Comparison of ENCODE assay signal across 31 cellular contexts in genomic region chr1:29521846-29522580, GRCh38.
DNase-seq lines count a peak whose midpoint lies in the region; ATAC-seq and TF ChIP-seq lines count a peak whose summit lies in the region.
"Had no signal": no experiment of that assay in that cellular context is flagged by ENCODE, and none has a peak within 500 bp of the region (broad histone marks: within the 10 kb centered on the region; RNA-seq: fewer than 3 reads in every experiment).

No MANE protein-coding gene starts in this region.

- peak; percentile 8 for DNase-seq in activated T-cell treated with anti-CD3 and anti-CD28 coated beads, Interleukin-2, amount 50 U/mL, for 24 hours
- DNase-seq in activated T-cell treated with anti-CD3 and anti-CD28 coated beads, Interleukin-2, amount 50 U/mL, for 4 hours, result no peak
- DNase-seq in islet precursor cell (peak; percentile 43), sciatic nerve (ENCODE audit: low spot score) (peak; percentile 47), mammary epithelial cell (no peak), H7 (no peak), SK-N-SH (no peak)
- DNase-seq: activated B cell treated with CpG ODN at 0.5 μM for 24 hours; activated CD4-positive, alpha-beta T cell treated with anti-CD3 and anti-CD28 coated beads, Interleukin-2, amount 50 U/mL, for 1 hour; Caco-2; DMS53; immature natural killer cell; left colon; MV-4-11; NCI-H1436; NCI-H2081; NCI-H345; NCI-H69; stimulated activated CD4-positive, alpha-beta T cell treated with anti-CD3 and anti-CD28 coated beads, Interleukin-2, amount 100 ng/mL, for 48 hours; stimulated activated naive CD8-positive, alpha-beta T cell treated with anti-CD3 and anti-CD28 coated beads, Interleukin-15, amount 100 ng/mL, for 72 hours; T1000 had no signal

- H3K36me3 ChIP-seq in mammary epithelial cell (ENCODE audit: insufficient read depth, low read length) (no peaks in the 10 kb centered on the region), H7 (replicated peaks; ENCODE audit: control insufficient read depth, insufficient read depth, low read length) (no peaks in the 10 kb centered on the region), SK-N-SH (replicated peaks in 1 of 2; ENCODE audit: control insufficient read depth in 1 of 2, insufficient read depth in 2 of 2, low read length in 1 of 2) (no peaks in the 10 kb centered on the region)
- H3K36me3 ChIP-seq: breast epithelium, HAP-1, right atrium auricular region, tibial nerve had no signal

- TF ChIP-seq CTCF in mammary epithelial cell (conservative IDR thresholded peaks at IDR 0.05 in 1 of 2, IDR thresholded peaks at IDR 0.05 in 1 of 2; ENCODE audit: extremely low read depth in 1 of 2, insufficient read depth in 1 of 2, low read depth in 1 of 2, low read length in 2 of 2), result no peak
- TF ChIP-seq CTCF in SK-N-SH (IDR thresholded peaks at IDR 0.05), result no peak

- H3K4me2 ChIP-seq in mammary epithelial cell (ENCODE audit: insufficient read depth, low read depth, low read length), result no peak overlapping the region
- no peak overlapping the region for H3K4me2 ChIP-seq in SK-N-SH

- ATAC-seq in activated T-cell treated with anti-CD3 and anti-CD28 coated beads, Interleukin-2, amount 50 U/mL, for 4 hours, result no peak
- ATAC-seq in sciatic nerve (no peak), HG03196 (IDR thresholded peaks at IDR 0.05; ENCODE audit: unreplicated experiment) (no peak)
- ATAC-seq: activated naive CD4-positive, alpha-beta T cell treated with anti-CD3 and anti-CD28 coated beads, Interleukin-2, amount 50 U/mL, for 72 hours; left colon; Panc1; stimulated activated naive CD8-positive, alpha-beta T cell treated with anti-CD3 and anti-CD28 coated beads, Interleukin-15, amount 100 ng/mL, for 72 hours had no signal

- H3K4me3 Mint-ChIP-seq in activated T-cell treated with anti-CD3 and anti-CD28 coated beads, Interleukin-2, amount 50 U/mL, for 24 hours, result no peak overlapping the region
- H3K4me3 Mint-ChIP-seq in activated T-cell treated with anti-CD3 and anti-CD28 coated beads, Interleukin-2, amount 50 U/mL, for 4 hours, result no peak overlapping the region
- H3K4me3 Mint-ChIP-seq: activated B cell treated with CpG ODN at 0.5 μM for 24 hours; immature natural killer cell; stimulated activated naive CD8-positive, alpha-beta T cell treated with anti-CD3 and anti-CD28 coated beads, Interleukin-15, amount 100 ng/mL, for 72 hours had no signal

- H3K4me3 ChIP-seq in mammary epithelial cell (replicated peaks in 1 of 3; ENCODE audit: insufficient read depth in 1 of 3, low read depth in 2 of 3, low read length in 3 of 3) (no peak overlapping the region), H7 (ENCODE audit: insufficient read depth, low read depth, low read length) (no peak overlapping the region), SK-N-SH (ENCODE audit: low read depth in 2 of 2, low read length in 1 of 2) (no peak overlapping the region)
- H3K4me3 ChIP-seq: breast epithelium, HAP-1, right atrium auricular region, tibial nerve had no signal

- TF ChIP-seq RAD21 in SK-N-SH (IDR thresholded peaks at IDR 0.05; ENCODE audit: low read length), result no peak

- H3K27ac Mint-ChIP-seq in activated T-cell treated with anti-CD3 and anti-CD28 coated beads, Interleukin-2, amount 50 U/mL, for 24 hours, result no peak overlapping the region
- H3K27ac Mint-ChIP-seq: activated B cell treated with CpG ODN at 0.5 μM for 24 hours; activated naive CD4-positive, alpha-beta T cell treated with anti-CD3 and anti-CD28 coated beads, Interleukin-2, amount 50 U/mL, for 72 hours; activated T-helper 2 cell treated with anti-CD3 and anti-CD28 coated beads, Interferon-gamma antibody, Interleukin-2, Interleukin-4, amounts not matched to agents 10 μg/mL and 5 μg/mL and 100 μg/mL, durations not matched to agents 14 hours and 24 hours and 36 hours; immature natural killer cell had no signal

- no peak for TF ChIP-seq EP300 in SK-N-SH (IDR thresholded peaks at IDR 0.05; ENCODE audit: borderline replicate concordance in 1 of 2, low read depth in 1 of 2, low read length in 1 of 2)

- H3K9me3 ChIP-seq in mammary epithelial cell (replicated peaks; ENCODE audit: insufficient read depth, low read length) (no peaks in the 10 kb centered on the region), SK-N-SH (no peaks in the 10 kb centered on the region)
- H3K9me3 ChIP-seq: breast epithelium, Caco-2, HAP-1, right atrium auricular region, tibial nerve had no signal

- H3K27ac ChIP-seq in mammary epithelial cell (ENCODE audit: insufficient read depth, low read depth, low read length), result no peak overlapping the region
- no peak overlapping the region; a peak in 1 of 4 replicates for H3K27ac ChIP-seq in SK-N-SH (ENCODE audit: low read depth in 2 of 2, low read length in 1 of 2)
- H3K27ac ChIP-seq: breast epithelium, C4-2B, parathyroid adenoma, right atrium auricular region, tibial nerve had no signal

- H3K79me2 ChIP-seq in mammary epithelial cell (ENCODE audit: insufficient read depth, low read length) (no peaks in the 10 kb centered on the region), SK-N-SH (ENCODE audit: insufficient read depth) (no peaks in the 10 kb centered on the region)
- H3K79me2 ChIP-seq: parathyroid adenoma had no signal

- 56% methylated on average over 3 of the region's 14 CpGs for WGBS in mammary epithelial cell (ENCODE audit: low coverage, missing lambda C conversion rate)
- 51% methylated on average over 10 of the region's 14 CpGs for WGBS in SK-N-SH (ENCODE audit: low lambda C conversion rate)

- H3K9ac ChIP-seq in mammary epithelial cell (ENCODE audit: insufficient read depth, low read length) (no peak overlapping the region), SK-N-SH (no peak overlapping the region)
- H3K9ac ChIP-seq: parathyroid adenoma had no signal

- no peaks in the 10 kb centered on the region for H3K9me3 Mint-ChIP-seq in activated T-cell treated with anti-CD3 and anti-CD28 coated beads, Interleukin-2, amount 50 U/mL, for 24 hours
- no peaks in the 10 kb centered on the region for H3K9me3 Mint-ChIP-seq in activated T-cell treated with anti-CD3 and anti-CD28 coated beads, Interleukin-2, amount 50 U/mL, for 4 hours
- H3K9me3 Mint-ChIP-seq: activated B cell treated with CpG ODN at 0.5 μM for 24 hours; activated naive CD4-positive, alpha-beta T cell treated with anti-CD3 and anti-CD28 coated beads, Interleukin-2, amount 50 U/mL, for 72 hours; activated T-helper 2 cell treated with anti-CD3 and anti-CD28 coated beads, Interferon-gamma antibody, Interleukin-2, Interleukin-4, amounts not matched to agents 10 μg/mL and 5 μg/mL and 100 μg/mL, durations not matched to agents 14 hours and 24 hours and 36 hours; immature natural killer cell; stimulated activated naive CD8-positive, alpha-beta T cell treated with anti-CD3 and anti-CD28 coated beads, Interleukin-15, amount 100 ng/mL, for 72 hours had no signal

- H3K27me3 ChIP-seq in mammary epithelial cell (ENCODE audit: insufficient read depth, low read length) (no peaks in the 10 kb centered on the region), H7 (ENCODE audit: control insufficient read depth, insufficient read depth, low read length) (no peaks in the 10 kb centered on the region; the same call in 1 of the 2 replicates), SK-N-SH (ENCODE audit: insufficient read depth) (no peaks in the 10 kb centered on the region)
- H3K27me3 ChIP-seq: right atrium auricular region had no signal

- no peaks in the 10 kb centered on the region for H3K9me2 ChIP-seq in SK-N-SH

- H3K4me1 ChIP-seq in mammary epithelial cell (ENCODE audit: insufficient read depth, low read length), result no peaks in the 10 kb centered on the region
- peaks cover 0 to 37% of the 10 kb centered on the region in 2 experiments; a peak in 1 of 4 replicates for H3K4me1 ChIP-seq in SK-N-SH (ENCODE audit: control insufficient read depth in 1 of 2, insufficient read depth in 2 of 2, low read depth in 1 of 2, low read length in 1 of 2)
- H3K4me1 ChIP-seq: breast epithelium, Caco-2, HAP-1, right atrium auricular region, tibial nerve had no signal

- BruUV-seq in mammary epithelial cell (replicated peaks; lab: Mats Ljungman, UMichigan), result no TSS peak

- in situ Hi-C loops in mammary epithelial cell (cut with MboI; ENCODE audit: low sequenced_read_pairs in 2 of 2), result loop anchor here in 1 of 2 donors (25.0 kb wide), 1 partner anchor 1190 kb away; the partner anchor contains the start of gene MATN1

- POLR2A ChIA-PET in SK-N-SH (lab: Yijun Ruan, JAX), result no interaction called here

- CTCF ChIA-PET in mammary epithelial cell (lab: Charles Lee; ENCODE audit: low non-redundant PET) (no interaction called here), SK-N-SH (lab: Yijun Ruan, JAX) (interaction anchor here (0.7 kb wide), 1 partner anchor 90 kb away, joined by 3 read pairs; no protein-coding TSS in a partner anchor)

- no peaks in the 10 kb centered on the region for H3K4me1 Mint-ChIP-seq in activated T-cell treated with anti-CD3 and anti-CD28 coated beads, Interleukin-2, amount 50 U/mL, for 24 hours (ENCODE audit: low read depth)
- H3K4me1 Mint-ChIP-seq in activated T-cell treated with anti-CD3 and anti-CD28 coated beads, Interleukin-2, amount 50 U/mL, for 4 hours (ENCODE audit: low read depth), result no peaks in the 10 kb centered on the region
- H3K4me1 Mint-ChIP-seq: activated B cell treated with CpG ODN at 0.5 μM for 24 hours; immature natural killer cell; stimulated activated naive CD8-positive, alpha-beta T cell treated with anti-CD3 and anti-CD28 coated beads, Interleukin-15, amount 100 ng/mL, for 72 hours had no signal

- H2AFZ ChIP-seq in mammary epithelial cell (ENCODE audit: low read depth, low read length) (no peak overlapping the region), SK-N-SH (ENCODE audit: low read depth) (no peak overlapping the region)
- H2AFZ ChIP-seq: parathyroid adenoma had no signal

- dilution Hi-C loops in mammary epithelial cell (cut with HindIII; ENCODE audit: low sequenced_read_pairs), result loop anchor here (10.0 kb wide), 1 partner anchor 47 kb away; no protein-coding TSS in a partner anchor

- H3F3A ChIP-seq in SK-N-SH (replicated peaks; ENCODE audit: insufficient read depth), result no peaks in the 10 kb centered on the region

- intact Hi-C loops in sciatic nerve (cut with DNase I) (no loop called here), mammary epithelial cell (cut with micrococcal nuclease) (no loop called here)

- H3K36me3 Mint-ChIP-seq in activated T-cell treated with anti-CD3 and anti-CD28 coated beads, Interleukin-2, amount 50 U/mL, for 24 hours (ENCODE audit: low read depth), result no peaks in the 10 kb centered on the region
- H3K36me3 Mint-ChIP-seq in activated T-cell treated with anti-CD3 and anti-CD28 coated beads, Interleukin-2, amount 50 U/mL, for 4 hours (ENCODE audit: insufficient read depth), result no peaks in the 10 kb centered on the region
- H3K36me3 Mint-ChIP-seq: activated naive CD4-positive, alpha-beta T cell treated with anti-CD3 and anti-CD28 coated beads, Interleukin-2, amount 50 U/mL, for 72 hours; immature natural killer cell had no signal

- H3K27me3 Mint-ChIP-seq in activated T-cell treated with anti-CD3 and anti-CD28 coated beads, Interleukin-2, amount 50 U/mL, for 24 hours, result peaks cover 36% of the 10 kb centered on the region
- H3K27me3 Mint-ChIP-seq in activated T-cell treated with anti-CD3 and anti-CD28 coated beads, Interleukin-2, amount 50 U/mL, for 4 hours (ENCODE audit: low read depth), result peaks cover 32% of the 10 kb centered on the region

- no peaks in the 10 kb centered on the region for H4K20me1 ChIP-seq in mammary epithelial cell (ENCODE audit: insufficient read depth, low read length)
- no peaks in the 10 kb centered on the region for H4K20me1 ChIP-seq in SK-N-SH (ENCODE audit: insufficient read depth)

TF ChIP-seq in SK-N-SH, 30 proteins besides CTCF, POLR2A, EP300 and RAD21 (continues in another document):
- TF ChIP-seq TCF12 (IDR thresholded peaks at IDR 0.05), result no peak

Comparison
In these comparisons a context has a peak if more than half of its experiments do, and no peak if none do; other contexts are left out.
1. DNase-seq: peak in activated T-cell treated with anti-CD3 and anti-CD28 coated beads, Interleukin-2, amount 50 U/mL, for 24 hours (single experiment), islet precursor cell (single experiment) and sciatic nerve (single experiment); none in activated T-cell treated with anti-CD3 and anti-CD28 coated beads, Interleukin-2, amount 50 U/mL, for 4 hours (single experiment), mammary epithelial cell (single experiment), H7 (single experiment) and SK-N-SH (single experiment).